ENCODE assay signal across 11 cellular contexts in genomic region chr1:76035053-76035452, GRCh38. TPM values are rescaled to one million over a fixed set of nuclear protein-coding genes. Genes with fewer than 3 reads are reported as not detected.
A peak's percentile ranks its signal among the peaks of the same experiment; 100 is the strongest.
DNase-seq lines count a peak whose midpoint lies in the region; ATAC-seq, FAIRE-seq and TF ChIP-seq lines count a peak whose summit lies in the region.
"Had no signal": no experiment of that assay in that cellular context is flagged by ENCODE, and none has a peak within 500 bp of the region (broad histone marks: within the 10 kb centered on the region; RNA-seq: fewer than 3 reads in every experiment).

No MANE protein-coding gene starts in this region.

- no peaks in the 10 kb centered on the region for H3K4me1 Mint-ChIP-seq in memory B cell

- H3K27ac ChIP-seq in brain microvascular endothelial cell (no peak overlapping the region), Peyer's patch (no peak overlapping the region)
- H3K27ac ChIP-seq: gastroesophageal sphincter had no signal

- no peaks in the 10 kb centered on the region for H3K27me3 ChIP-seq in brain microvascular endothelial cell (replicated peaks)
- no peaks in the 10 kb centered on the region for H3K27me3 ChIP-seq in Peyer's patch
- H3K27me3 ChIP-seq: gastroesophageal sphincter had no signal

- no peak for FAIRE-seq in D721Med (lab: Jason Lieb, UNC)

- H3K4me3 Mint-ChIP-seq in memory B cell = no peak overlapping the region

- no peak for TF ChIP-seq POLR2A in Peyer's patch (IDR thresholded peaks at IDR 0.05)

- in situ Hi-C loops in brain microvascular endothelial cell (cut with HindIII; ENCODE audit: low pct_ligation_motif_present, low sequenced_read_pairs) = no loop called here

- no peaks in the 10 kb centered on the region for H3K36me3 ChIP-seq in brain microvascular endothelial cell (replicated peaks)
- no peaks in the 10 kb centered on the region for H3K36me3 ChIP-seq in Peyer's patch
- H3K36me3 ChIP-seq: gastroesophageal sphincter had no signal

- no peak overlapping the region for H3K27ac Mint-ChIP-seq in memory B cell

- peaks cover 0 to 8% (median 0%) of the 10 kb centered on the region in 4 donors for H3K4me1 ChIP-seq in Peyer's patch
- H3K4me1 ChIP-seq: gastroesophageal sphincter had no signal

- intact Hi-C loops in left colon (cut with DNase I, micrococcal nuclease) = loop anchor here in 1 of 2 donors (10.0 kb wide), 1 partner anchor 110 kb away; no protein-coding TSS in a partner anchor

- H3K4me3 ChIP-seq in brain microvascular endothelial cell (ENCODE audit: low read depth, low read length) (no peak overlapping the region), Peyer's patch (no peak overlapping the region)
- H3K4me3 ChIP-seq: gastroesophageal sphincter had no signal

- H3K27me3 Mint-ChIP-seq in memory B cell = peaks cover 3% of the 10 kb centered on the region

- TF ChIP-seq CTCF in D721Med (IDR thresholded peaks at IDR 0.05; ENCODE audit: insufficient read depth, missing control alignments) = peak; percentile 56
- TF ChIP-seq CTCF in LNCAP (IDR thresholded peaks at IDR 0.05) = peak; percentile 62
- TF ChIP-seq CTCF in brain microvascular endothelial cell (IDR thresholded peaks at IDR 0.05; ENCODE audit: low read depth, low read length, missing control alignments) = peak; percentile 58
- peak in 3 of 6 experiments; percentile 16 to 57 (median 37) for TF ChIP-seq CTCF in Peyer's patch (IDR thresholded peaks at IDR 0.05)

- DNase-seq in D721Med (ENCODE audit: insufficient read length, low spot score) (no peak), brain microvascular endothelial cell (peak; percentile 17), memory B cell (ENCODE audit: low spot score in 2 of 2) (no peak), Peyer's patch (no peak), left colon (no peak)
- DNase-seq: activated CD4-positive, CD25-positive, alpha-beta regulatory T cell; occipital lobe had no signal

- H3K36me3 Mint-ChIP-seq in memory B cell = no peaks in the 10 kb centered on the region

- H3K9me3 ChIP-seq in Peyer's patch = no peaks in the 10 kb centered on the region
- H3K9me3 ChIP-seq: gastroesophageal sphincter had no signal

- H3K9me3 Mint-ChIP-seq in memory B cell = no peaks in the 10 kb centered on the region

- ATAC-seq in memory B cell (ENCODE audit: low read depth) (peak; percentile 42), GM21423 (IDR thresholded peaks at IDR 0.05; ENCODE audit: unreplicated experiment) (no peak), GM21360 (IDR thresholded peaks at IDR 0.05; ENCODE audit: unreplicated experiment) (no peak), left colon (no peak)
- ATAC-seq: gastroesophageal sphincter had no signal

RNA-seq across cellular contexts. Expression of gene ST6GALNAC3, which starts 39.5 kb away (rescaled TPM):
- total RNA-seq in Peyer's patch (1 to 10 TPM; 2.8 to 3.5 (median 3.4) TPM), left colon (10 to 100 TPM; 10.5 to 13.3 TPM)
